ENCODE assay signal across 5 cellular contexts in the genomic region with DNA sequence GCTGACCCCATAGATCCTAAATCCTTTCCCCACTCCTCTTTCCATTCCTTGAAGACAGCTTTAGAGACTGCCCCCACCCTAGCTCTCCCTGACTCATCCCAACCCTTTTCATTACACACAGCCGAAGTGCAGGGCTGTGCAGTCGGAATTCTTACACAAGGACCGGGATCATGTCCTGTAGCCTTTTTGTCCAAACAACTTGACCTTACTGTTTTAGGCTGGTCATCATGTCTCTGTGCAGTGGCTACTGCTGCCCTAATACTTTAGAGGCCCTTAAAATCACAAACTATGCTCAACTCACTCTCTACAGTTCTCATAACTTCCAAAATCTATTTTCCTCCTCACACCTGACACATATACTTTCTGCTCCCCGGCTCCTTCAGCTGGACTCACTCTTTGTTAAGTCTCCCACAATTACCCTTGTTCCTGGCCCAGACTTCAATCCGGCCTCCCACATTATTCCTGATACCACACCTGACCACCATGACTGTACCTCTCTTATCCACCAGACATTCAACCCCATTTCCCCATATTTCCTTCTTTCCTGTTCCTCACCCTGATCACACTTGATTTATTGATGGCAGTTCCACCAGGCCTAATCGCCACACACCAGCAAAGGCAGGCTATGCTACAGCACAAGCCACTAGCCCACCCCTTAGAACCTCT. TPM values are rescaled to one million over a fixed set of nuclear protein-coding genes. Genes with fewer than 3 reads are reported as not detected.
"Had no signal": no experiment of that assay in that cellular context is flagged by ENCODE, and none has a peak within 500 bp of the region (broad histone marks: within the 10 kb centered on the region; RNA-seq: fewer than 3 reads in every experiment).

No MANE protein-coding gene starts in this region.

RNA-seq across cellular contexts. Expression of a gene that starts 19.8 kb away (rescaled TPM):
- total RNA-seq: left lobe of liver; liver; naive thymus-derived CD8-positive, alpha-beta T cell had no signal
- polyA plus RNA-seq: immature natural killer cell; mammary epithelial cell; naive thymus-derived CD8-positive, alpha-beta T cell had no signal
